8 cellular contexts compared by ENCODE assay signal in genomic region chr6:24646771-24647170, GRCh38. TPM values are rescaled to one million over a fixed set of nuclear protein-coding genes. Genes with fewer than 3 reads are reported as not detected.
DNase-seq lines count a peak whose midpoint lies in the region; ATAC-seq and TF ChIP-seq lines count a peak whose summit lies in the region.

No MANE protein-coding gene starts in this region.

- intact Hi-C loops in CD8-positive, alpha-beta T cell (cut with DNase I, micrococcal nuclease), result loop anchor here (1.0 to 5.0 kb wide), 3 partner anchors 20 to 131 kb away; partner anchors contain the start of gene TDP2 (in 2 of the 2)

- peak overlapping the region; percentile 81 for H3K4me3 Mint-ChIP-seq in CD8-positive, alpha-beta T cell

- TF ChIP-seq CTCF in CD8-positive, alpha-beta T cell (IDR thresholded peaks at IDR 0.05), result no peak

- no peak overlapping the region for H3K27ac ChIP-seq in CD8-positive, alpha-beta T cell (ENCODE audit: low read depth, low read length)

- POLR2A ChIA-PET in CD8-positive, alpha-beta T cell (lab: Charles Lee), result interaction anchor here (0.8 to 2.5 kb wide), 5 partner anchors 9 to 149 kb away, joined by 3 to 21 read pairs (median 3); partner anchors contain the start of genes ACOT13 and TDP2

- H3K4me1 Mint-ChIP-seq in CD8-positive, alpha-beta T cell (ENCODE audit: low read depth), result peaks cover 12% of the 10 kb centered on the region

- H3K27me3 Mint-ChIP-seq in CD8-positive, alpha-beta T cell (ENCODE audit: low read depth), result peaks cover 18% of the 10 kb centered on the region

- no peaks in the 10 kb centered on the region for H3K9me3 Mint-ChIP-seq in CD8-positive, alpha-beta T cell
- no peaks in the 10 kb centered on the region for H3K9me3 Mint-ChIP-seq in activated naive CD4-positive, alpha-beta T cell treated with anti-CD3 and anti-CD28 coated beads, Interleukin-2, amount 50 U/mL, for 72 hours

- no peaks in the 10 kb centered on the region for H3K9me3 ChIP-seq in CD8-positive, alpha-beta T cell (ENCODE audit: low read length)

- H3K27ac Mint-ChIP-seq in CD8-positive, alpha-beta T cell, result no peak overlapping the region
- H3K27ac Mint-ChIP-seq in activated naive CD4-positive, alpha-beta T cell treated with anti-CD3 and anti-CD28 coated beads, Interleukin-2, amount 50 U/mL, for 72 hours, result peak overlapping the region; percentile 84 to 92

- no peak for DNase-seq in CD8-positive, alpha-beta T cell
- DNase-seq in HS-5 (ENCODE audit: low read depth) (peak; percentile 25), kidney tubule cell (ENCODE audit: low spot score) (peak; percentile 75), HuH-7.5 (ENCODE audit: low spot score) (no peak), occipital lobe (lab: John Stamatoyannopoulos, UW) (no peak)
- DNase-seq in activated naive CD4-positive, alpha-beta T cell treated with anti-CD3 and anti-CD28 coated beads, Interleukin-2, amount 50 U/mL, for 72 hours (ENCODE audit: low spot score in 2 of 2), result no peak

- H3K36me3 Mint-ChIP-seq in CD8-positive, alpha-beta T cell, result peaks cover 17% of the 10 kb centered on the region
- H3K36me3 Mint-ChIP-seq in activated naive CD4-positive, alpha-beta T cell treated with anti-CD3 and anti-CD28 coated beads, Interleukin-2, amount 50 U/mL, for 72 hours, result peaks cover 0 to 4% of the 10 kb centered on the region in 2 donors

- no peak overlapping the region for H3K4me3 ChIP-seq in CD8-positive, alpha-beta T cell (ENCODE audit: low read depth, low read length)

- CTCF ChIA-PET in CD8-positive, alpha-beta T cell (lab: Charles Lee), result interaction anchor here (0.9 to 2.7 kb wide), 3 partner anchors 10 to 20 kb away, joined by 3 to 7 read pairs (median 5); partner anchors contain the start of genes ACOT13 and TDP2

- ATAC-seq in CD8-positive, alpha-beta T cell, result no peak
- no peak for ATAC-seq in activated naive CD4-positive, alpha-beta T cell treated with anti-CD3 and anti-CD28 coated beads, Interleukin-2, amount 50 U/mL, for 72 hours
- ATAC-seq in HG03565 (IDR thresholded peaks at IDR 0.05; ENCODE audit: unreplicated experiment) (no peak), GM19035 (IDR thresholded peaks at IDR 0.05; ENCODE audit: unreplicated experiment) (no peak)

- peaks cover 9% of the 10 kb centered on the region for H3K4me1 ChIP-seq in CD8-positive, alpha-beta T cell (ENCODE audit: insufficient read depth, low read length)

- peaks cover 14% of the 10 kb centered on the region for H3K36me3 ChIP-seq in CD8-positive, alpha-beta T cell (ENCODE audit: insufficient read depth, low read length)

- H3K27me3 ChIP-seq in CD8-positive, alpha-beta T cell (ENCODE audit: insufficient read depth, low read length), result no peaks in the 10 kb centered on the region

RNA-seq across cellular contexts. Expression of gene KIAA0319, which starts 0.8 kb away (rescaled TPM):
- total RNA-seq in CD8-positive, alpha-beta T cell, result not detected
- under 1 TPM in 1 of 2 donors, not detected in 1; 0.74 TPM for total RNA-seq in activated naive CD4-positive, alpha-beta T cell treated with anti-CD3 and anti-CD28 coated beads, Interleukin-2, amount 50 U/mL, for 72 hours
- total RNA-seq in occipital lobe, result 55.7 TPM

RNA-seq across cellular contexts. Expression of gene TDP2, which starts 19.9 kb away (rescaled TPM):
- 10 to 100 TPM; 60.7 to 63.4 TPM for total RNA-seq in CD8-positive, alpha-beta T cell
- 10 to 100 TPM; 46.0 to 60.2 TPM for total RNA-seq in activated naive CD4-positive, alpha-beta T cell treated with anti-CD3 and anti-CD28 coated beads, Interleukin-2, amount 50 U/mL, for 72 hours
- total RNA-seq in occipital lobe, result 29.9 TPM

RNA-seq across cellular contexts. Expression of gene ACOT13, which starts 20.1 kb away (rescaled TPM):
- total RNA-seq in CD8-positive, alpha-beta T cell, result 1 to 10 TPM; 1.2 to 2.3 TPM
- 10 to 100 TPM; 25.0 to 30.3 TPM for total RNA-seq in activated naive CD4-positive, alpha-beta T cell treated with anti-CD3 and anti-CD28 coated beads, Interleukin-2, amount 50 U/mL, for 72 hours
- total RNA-seq in occipital lobe, result 4.4 TPM

Comparison
In these comparisons a context has a peak if more than half of its experiments do, and no peak if none do; other contexts are left out.
1. DNase-seq: peak in HS-5 (single experiment) and kidney tubule cell (single experiment); none in CD8-positive, alpha-beta T cell (0 of 7), activated naive CD4-positive, alpha-beta T cell treated with anti-CD3 and anti-CD28 coated beads, Interleukin-2, amount 50 U/mL, for 72 hours (0 of 2), HuH-7.5 (single experiment) and occipital lobe (single experiment).
2. RNA of gene KIAA0319, which starts 0.8 kb away (total RNA-seq): 55.7 TPM in occipital lobe (single experiment); 0.74 TPM in activated naive CD4-positive, alpha-beta T cell treated with anti-CD3 and anti-CD28 coated beads, Interleukin-2, amount 50 U/mL, for 72 hours and not detected in CD8-positive, alpha-beta T cell; every median in the first group is over 10 times any median in the second.